8 cellular contexts compared by ENCODE assay signal in genomic region chr15:58748040-58748786, GRCh38. TPM values are rescaled to one million over a fixed set of nuclear protein-coding genes. Genes with fewer than 3 reads are reported as not detected.
A peak's percentile ranks its signal among the peaks of the same experiment; 100 is the strongest.
DNase-seq lines count a peak whose midpoint lies in the region; ATAC-seq and TF ChIP-seq lines count a peak whose summit lies in the region.

No MANE protein-coding gene starts in this region.

- peak overlapping the region; percentile 5; the same call in 1 of the 2 replicates for H2BK120ac ChIP-seq in IMR-90 (ENCODE audit: low read depth, low read length)

- no peaks in the 10 kb centered on the region for H3K4me1 ChIP-seq in IMR-90 (ENCODE audit: control insufficient read depth, insufficient read depth, low read length)

- H4K91ac ChIP-seq in IMR-90 (ENCODE audit: insufficient read depth, low read depth, low read length), result peak overlapping the region; percentile 78; the same call in 1 of the 2 replicates

- peak overlapping the region; percentile 79 for H3K4me2 ChIP-seq in IMR-90 (ENCODE audit: low read depth, low read length)

- H3K4ac ChIP-seq in IMR-90 (ENCODE audit: low read depth, low read length), result peak overlapping the region; percentile 80

- TSS peak; percentile 34 for BruUV-seq in IMR-90 (replicated peaks; lab: Mats Ljungman, UMichigan)

- no peak for TF ChIP-seq POLR2A in IMR-90 (IDR thresholded peaks at IDR 0.05; ENCODE audit: low read depth, low read length)

- H3K27me3 ChIP-seq in IMR-90 (ENCODE audit: control insufficient read depth, insufficient read depth, low read length), result no peaks in the 10 kb centered on the region

- H4K5ac ChIP-seq in IMR-90 (ENCODE audit: low read depth, low read length), result no peak overlapping the region

- intact Hi-C loops in IMR-90 (cut with micrococcal nuclease), result loop anchor here (2.0 to 5.0 kb wide), 5 partner anchors 23 to 519 kb away; partner anchors contain the start of gene MINDY2

- POLR2A ChIA-PET in IMR-90 (lab: Charles Lee; ENCODE audit: unreplicated experiment), result no interaction called here

- in situ Hi-C loops in IMR-90 (cut with MboI; ENCODE audit: low sequenced_read_pairs), result no loop called here

- H4K20me1 ChIP-seq in IMR-90 (ENCODE audit: insufficient read depth, low read length), result peaks cover 34% of the 10 kb centered on the region; the same call in 1 of the 2 replicates

- peak overlapping the region; percentile 53 for H3K18ac ChIP-seq in IMR-90 (ENCODE audit: low read depth, low read length)

- WGBS in IMR-90 (ENCODE audit: extremely low coverage in 2 of 2, insufficient read length in 1 of 2), 2 experiments, result 5% methylated on average over 4 of the region's 13 CpGs; no CpG with 5 or more reads in 1 of the 2 experiments

- peak overlapping the region; percentile 67; the same call in 1 of the 2 replicates for H2AK5ac ChIP-seq in IMR-90 (ENCODE audit: low read depth, low read length)

- dilution Hi-C loops in IMR-90 (cut with HindIII; ENCODE audit: low sequenced_read_pairs, unreplicated experiment), result no loop called here

- CTCF ChIA-PET in IMR-90 (lab: Yijun Ruan, JAX), result interaction anchor here (0.6 to 1.0 kb wide), 2 partner anchors 23 to 751 kb away, joined by 3 to 4 read pairs; partner anchors contain the start of gene MINDY2

- DNase-seq in IMR-90, result no peak
- DNase-seq in activated naive CD4-positive, alpha-beta T cell treated with anti-CD3 and anti-CD28 coated beads, Interleukin-2, amount 50 U/mL, for 16 hours, result peak; percentile 59
- peak; percentile 35 to 62 for DNase-seq in stimulated activated CD4-positive, alpha-beta T cell treated with anti-CD3 and anti-CD28 coated beads, Interleukin-2, amount 100 ng/mL, for 24 hours

- peaks cover 4% of the 10 kb centered on the region for H3K9me1 ChIP-seq in IMR-90 (ENCODE audit: insufficient read depth, low read length)

- H3K9me3 ChIP-seq in IMR-90 (ENCODE audit: control insufficient read depth, insufficient read depth, low read length) (no peaks in the 10 kb centered on the region), iPS-18c (ENCODE audit: control insufficient read depth, insufficient read depth, low read length) (no peaks in the 10 kb centered on the region)

- H2AFZ ChIP-seq in IMR-90 (replicated peaks; ENCODE audit: low read length, poor library complexity), result peak overlapping the region; percentile 97

- peak overlapping the region; percentile 55 to 64; a peak in 2 of 4 replicates for H4K8ac ChIP-seq in IMR-90 (ENCODE audit: low read depth in 2 of 2, low read length in 2 of 2)

- peaks cover 5 to 19% of the 10 kb centered on the region in 2 experiments; a peak in 2 of 4 replicates for H3K79me1 ChIP-seq in IMR-90 (ENCODE audit: low read depth in 1 of 2, low read length in 2 of 2)

- peak overlapping the region; percentile 98 for H2AK9ac ChIP-seq in IMR-90 (replicated peaks; ENCODE audit: low read depth, low read length, poor library complexity)

- peak overlapping the region; percentile 84 for H2BK5ac ChIP-seq in IMR-90 (ENCODE audit: low read depth, low read length, poor library complexity, severe bottlenecking)

- H3K56ac ChIP-seq in IMR-90 (ENCODE audit: extremely low read depth, insufficient read depth, low read length), result peak overlapping the region; percentile 73

- H3K14ac ChIP-seq in IMR-90 (replicated peaks; ENCODE audit: low read depth, low read length), result peak overlapping the region; percentile 62

- peak overlapping the region; percentile 74 for H3K4me3 ChIP-seq in IMR-90 (ENCODE audit: insufficient read depth, low read depth, low read length)
- H3K4me3 ChIP-seq in iPS-18c (ENCODE audit: insufficient read depth, low read depth, low read length), result peak overlapping the region; percentile 92

- TF ChIP-seq RAD21 in IMR-90 (IDR thresholded peaks at IDR 0.05; ENCODE audit: low read length), result no peak

- H3K9ac ChIP-seq in IMR-90 (ENCODE audit: low read depth, low read length), result peak overlapping the region; percentile 97

- no peak overlapping the region for H2BK20ac ChIP-seq in IMR-90 (ENCODE audit: low read depth, low read length)

- peak overlapping the region; percentile 1; the same call in 1 of the 3 replicates for H2BK15ac ChIP-seq in IMR-90 (ENCODE audit: low read depth, low read length)

- no peaks in the 10 kb centered on the region for H3K36me3 ChIP-seq in IMR-90 (ENCODE audit: control insufficient read depth, insufficient read depth, low read length)

- H3K27ac ChIP-seq in IMR-90 (ENCODE audit: insufficient read depth, low read length), result peak overlapping the region; percentile 93

- no peak for TF ChIP-seq CTCF in IMR-90 (conservative IDR thresholded peaks at IDR 0.05; ENCODE audit: low read depth, low read length)

- peak overlapping the region; percentile 90 for H3K23ac ChIP-seq in IMR-90 (ENCODE audit: low read depth, low read length)

- ATAC-seq in GM18502 (IDR thresholded peaks at IDR 0.05; ENCODE audit: poor library complexity, unreplicated experiment) (peak; percentile 5), IMR-90 (ENCODE audit: low read depth) (no peak), HG02852 (IDR thresholded peaks at IDR 0.05; ENCODE audit: unreplicated experiment) (no peak), GM18870 (IDR thresholded peaks at IDR 0.05; ENCODE audit: unreplicated experiment) (no peak), HG03565 (IDR thresholded peaks at IDR 0.05; ENCODE audit: unreplicated experiment) (no peak)

TF ChIP-seq in IMR-90, 13 proteins besides CTCF, POLR2A, EP300 and RAD21:
- TF ChIP-seq NFE2L2 (IDR thresholded peaks at IDR 0.05; ENCODE audit: low read depth, low read length) (no peak), USF2 (IDR thresholded peaks at IDR 0.05; ENCODE audit: low read depth, low read length) (no peak), RFX5 (IDR thresholded peaks at IDR 0.05; ENCODE audit: low read depth, low read length) (no peak), ELK1 (IDR thresholded peaks at IDR 0.05; ENCODE audit: borderline replicate concordance, low read depth, low read length) (no peak), SMC3 (IDR thresholded peaks at IDR 0.05; ENCODE audit: low read depth, low read length) (no peak), MAZ (IDR thresholded peaks at IDR 0.05; ENCODE audit: borderline replicate concordance, low read depth, low read length) (no peak), FOS (IDR thresholded peaks at IDR 0.05; ENCODE audit: low read depth, low read length) (no peak), CEBPB (IDR thresholded peaks at IDR 0.05; ENCODE audit: low read depth, low read length) (no peak), BHLHE40 (IDR thresholded peaks at IDR 0.05; ENCODE audit: low read depth, low read length) (no peak)

RNA-seq across cellular contexts. Expression of gene ADAM10, which starts 1.3 kb away (rescaled TPM):
- 185 and 217 TPM in 2 replicates for total RNA-seq in IMR-90 (2012; rRNA removed)
- polyA plus RNA-seq in IMR-90 (2012; rRNA removed), result 90.4 and 110 TPM in 2 replicates
- polyA plus RNA-seq in IMR-90 (2012; cell fraction: cytosol; rRNA removed), result 47.3 and 49.4 TPM in 2 replicates
- 11.6 and 52.2 TPM in 2 replicates for polyA plus RNA-seq in IMR-90 (2012; cell fraction: nucleus; rRNA removed; ENCODE audit: low replicate concordance)

RNA-seq across cellular contexts. Expression of gene MINDY2, which starts 22.9 kb away (rescaled TPM):
- 9.3 and 15.0 TPM in 2 replicates for total RNA-seq in IMR-90 (2012; rRNA removed)
- polyA plus RNA-seq in IMR-90 (2012; rRNA removed), result 3.1 and 4.0 TPM in 2 replicates
- 1.0 and 1.8 TPM in 2 replicates for polyA plus RNA-seq in IMR-90 (2012; cell fraction: cytosol; rRNA removed)
- 2.4 and 3.9 TPM in 2 replicates for polyA plus RNA-seq in IMR-90 (2012; cell fraction: nucleus; rRNA removed; ENCODE audit: low replicate concordance)
